ENCODE assay signal across 17 cellular contexts in the genomic region with DNA sequence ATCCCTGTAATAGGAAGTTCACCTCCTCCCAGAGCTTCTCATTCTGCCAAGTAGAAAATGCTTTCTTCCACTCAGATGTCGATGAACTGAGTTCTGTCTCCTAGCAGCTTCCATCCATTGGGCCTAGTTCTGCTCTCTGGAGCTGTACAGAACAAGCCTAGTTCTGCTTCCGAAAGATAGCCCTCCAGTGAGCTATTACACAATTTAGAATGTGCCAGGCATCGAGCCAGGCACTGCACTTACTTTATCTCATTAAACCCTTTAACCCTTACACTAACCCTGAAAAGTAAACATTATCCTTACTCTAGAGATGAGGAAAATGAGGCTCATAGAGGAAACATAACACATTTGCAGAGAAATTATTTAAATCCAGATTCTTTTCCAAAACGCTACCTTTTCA. TPM values are rescaled to one million over a fixed set of nuclear protein-coding genes. Genes with fewer than 3 reads are reported as not detected.
DNase-seq lines count a peak whose midpoint lies in the region; ATAC-seq and TF ChIP-seq lines count a peak whose summit lies in the region.
"Had no signal": no experiment of that assay in that cellular context is flagged by ENCODE, and none has a peak within 500 bp of the region (broad histone marks: within the 10 kb centered on the region; RNA-seq: fewer than 3 reads in every experiment).

No MANE protein-coding gene starts in this region.

- ATAC-seq in SK-N-SH treated with all-trans-retinoic acid at 6 μM for 48 hours (no peak), heart left ventricle (peak; percentile 39 to 78 (median 77))
- ATAC-seq: GM12878 had no signal

- no peak overlapping the region for H3K18ac ChIP-seq in trophoblast cell (ENCODE audit: low read length)

- peak in 3 of 5 donors; percentile 23 to 63 (median 40) for DNase-seq in heart left ventricle
- DNase-seq in trophoblast cell: no peak
- no peak for DNase-seq in OCI-M2 (lab: John Stamatoyannopoulos, UW; ENCODE audit: unreplicated experiment)
- no peak for DNase-seq in brain microvascular endothelial cell
- DNase-seq in GM19238 (ENCODE audit: insufficient read length, low spot score): no peak
- DNase-seq: activated naive CD4-positive, alpha-beta T cell treated with Interleukin-2 at 50 U/mL for 16 hours; CD4-positive, CD25-positive, alpha-beta regulatory T cell; effector CD4-positive, alpha-beta T cell; EL; H9; NCI-H1417 treated with DMSO at 0.1 percent for 48 hours had no signal

- TF ChIP-seq POLR2A in heart left ventricle (IDR thresholded peaks at IDR 0.05): no peak

- H3K9me3 ChIP-seq in HEK293 (ENCODE audit: control insufficient read depth, insufficient read depth, low read depth, low read length) (no peaks in the 10 kb centered on the region), heart left ventricle (no peaks in the 10 kb centered on the region), trophoblast cell (ENCODE audit: insufficient read depth, low read depth, low read length) (no peaks in the 10 kb centered on the region)

- no peak for TF ChIP-seq CTCF in HEK293 (tag by site-specific recombination; IDR thresholded peaks at IDR 0.05)
- TF ChIP-seq CTCF in heart left ventricle (IDR thresholded peaks at IDR 0.05): no peak
- TF ChIP-seq CTCF in brain microvascular endothelial cell (IDR thresholded peaks at IDR 0.05; ENCODE audit: low read depth, low read length, missing control alignments): no peak

- H3K4me3 ChIP-seq in HEK293 (ENCODE audit: low read depth, low read length): no peak overlapping the region
- H3K4me3 ChIP-seq in heart left ventricle: no peak overlapping the region
- no peak overlapping the region for H3K4me3 ChIP-seq in trophoblast cell (ENCODE audit: low read depth, low read length)
- H3K4me3 ChIP-seq in brain microvascular endothelial cell (ENCODE audit: low read depth, low read length): no peak overlapping the region
- H3K4me3 ChIP-seq: GM12878 had no signal

- H3K36me3 ChIP-seq in HEK293 (ENCODE audit: control insufficient read depth in 2 of 2, insufficient read depth in 1 of 2, low read length in 2 of 2) (no peaks in the 10 kb centered on the region), heart left ventricle (no peaks in the 10 kb centered on the region), trophoblast cell (ENCODE audit: control insufficient read depth in 1 of 2, insufficient read depth in 2 of 2, low read length in 2 of 2) (no peaks in the 10 kb centered on the region), brain microvascular endothelial cell (replicated peaks) (no peaks in the 10 kb centered on the region)

- H4K12ac ChIP-seq in trophoblast cell (ENCODE audit: low read depth, low read length): no peak overlapping the region

- H2AFZ ChIP-seq in trophoblast cell (ENCODE audit: insufficient read depth, low read length, poor library complexity): no peak overlapping the region

- CTCF ChIA-PET in HEK293 (lab: Yijun Ruan, JAX): interaction anchor here (1.6 kb wide), 1 partner anchor 9 kb away, joined by 8 read pairs; no protein-coding TSS in a partner anchor

- H3K27me3 ChIP-seq in heart left ventricle (no peaks in the 10 kb centered on the region), trophoblast cell (ENCODE audit: insufficient read depth, low read length) (no peaks in the 10 kb centered on the region), brain microvascular endothelial cell (replicated peaks) (no peaks in the 10 kb centered on the region)

- 32 to 46% (median 43%) methylated on average over 4 of the region's 4 CpGs for WGBS in heart left ventricle, 4 donors
- no CpG with 5 or more reads among the region's 4 CpGs for WGBS in trophoblast cell (ENCODE audit: extremely low coverage, insufficient coverage, insufficient read length)

- intact Hi-C loops in heart left ventricle (cut with DNase I): loop anchor here in 1 of 10 donors (10.0 kb wide), 1 partner anchor 123 kb away; a partner anchor contains a TSS

- peak overlapping the region; percentile 40 for H4K91ac ChIP-seq in trophoblast cell (ENCODE audit: low read depth, low read length)

- peaks cover 41% of the 10 kb centered on the region for H3K79me1 ChIP-seq in trophoblast cell (ENCODE audit: low read length)

- H2AK5ac ChIP-seq in trophoblast cell (ENCODE audit: low read length): no peak overlapping the region

- no peak overlapping the region for H3K9ac ChIP-seq in trophoblast cell (ENCODE audit: low read length)

- H3K79me2 ChIP-seq in trophoblast cell (ENCODE audit: control insufficient read depth, insufficient read depth, low read length, poor library complexity): peaks cover 4% of the 10 kb centered on the region

- POLR2A ChIA-PET in HEK293 (lab: Yijun Ruan, JAX): interaction anchor here (0.6 kb wide), 1 partner anchor 363 kb away, joined by 3 read pairs; no protein-coding TSS in a partner anchor

- H3K4ac ChIP-seq in trophoblast cell (ENCODE audit: low read depth, low read length): no peak overlapping the region

- H2BK5ac ChIP-seq in trophoblast cell (ENCODE audit: low read depth, low read length, poor library complexity): no peak overlapping the region

- H3K4me1 ChIP-seq in HEK293 (ENCODE audit: control insufficient read depth, insufficient read depth, low read length): no peaks in the 10 kb centered on the region
- peaks cover 0 to 19% (median 7%) of the 10 kb centered on the region in 12 donors for H3K4me1 ChIP-seq in heart left ventricle
- peaks cover 26 to 30% of the 10 kb centered on the region in 2 experiments for H3K4me1 ChIP-seq in trophoblast cell (ENCODE audit: control insufficient read depth in 1 of 2, insufficient read depth in 2 of 2, low read length in 2 of 2)

- H3K14ac ChIP-seq in trophoblast cell (ENCODE audit: low read length): no peak overlapping the region

- no peak overlapping the region for H3K4me2 ChIP-seq in trophoblast cell (ENCODE audit: low read length)

- H2BK12ac ChIP-seq in trophoblast cell (ENCODE audit: low read length): peak overlapping the region; percentile 89

- no peak overlapping the region for H3K27ac ChIP-seq in HEK293 (ENCODE audit: extremely low read depth, low read depth, low read length)
- peak overlapping the region in 5 of 12 donors; percentile 11 to 60 (median 21) for H3K27ac ChIP-seq in heart left ventricle
- H3K27ac ChIP-seq in trophoblast cell (ENCODE audit: low read depth, low read length): no peak overlapping the region
- no peak overlapping the region for H3K27ac ChIP-seq in brain microvascular endothelial cell
- H3K27ac ChIP-seq: VCaP had no signal

- H3K23ac ChIP-seq in trophoblast cell (ENCODE audit: low read length): no peak overlapping the region

- H4K8ac ChIP-seq in trophoblast cell (ENCODE audit: low read depth, low read length): no peak overlapping the region

- H2BK120ac ChIP-seq in trophoblast cell (ENCODE audit: insufficient read depth, low read length, poor library complexity): peak overlapping the region; percentile 56

- in situ Hi-C loops in brain microvascular endothelial cell (cut with HindIII; ENCODE audit: low pct_ligation_motif_present, low sequenced_read_pairs): no loop called here

TF ChIP-seq in HEK293, 187 proteins besides CTCF, POLR2A, EP300 and RAD21 (continues in another document):
- no peak for TF ChIP-seq ZFHX2 (tag by site-specific recombination; conservative IDR thresholded peaks at IDR 0.05)
- no peak for TF ChIP-seq ZNF366 (tag by site-specific recombination; conservative IDR thresholded peaks at IDR 0.05)
- TF ChIP-seq ZNF626 (tag by site-specific recombination; IDR thresholded peaks at IDR 0.05): no peak
- TF ChIP-seq, protein P1, sequence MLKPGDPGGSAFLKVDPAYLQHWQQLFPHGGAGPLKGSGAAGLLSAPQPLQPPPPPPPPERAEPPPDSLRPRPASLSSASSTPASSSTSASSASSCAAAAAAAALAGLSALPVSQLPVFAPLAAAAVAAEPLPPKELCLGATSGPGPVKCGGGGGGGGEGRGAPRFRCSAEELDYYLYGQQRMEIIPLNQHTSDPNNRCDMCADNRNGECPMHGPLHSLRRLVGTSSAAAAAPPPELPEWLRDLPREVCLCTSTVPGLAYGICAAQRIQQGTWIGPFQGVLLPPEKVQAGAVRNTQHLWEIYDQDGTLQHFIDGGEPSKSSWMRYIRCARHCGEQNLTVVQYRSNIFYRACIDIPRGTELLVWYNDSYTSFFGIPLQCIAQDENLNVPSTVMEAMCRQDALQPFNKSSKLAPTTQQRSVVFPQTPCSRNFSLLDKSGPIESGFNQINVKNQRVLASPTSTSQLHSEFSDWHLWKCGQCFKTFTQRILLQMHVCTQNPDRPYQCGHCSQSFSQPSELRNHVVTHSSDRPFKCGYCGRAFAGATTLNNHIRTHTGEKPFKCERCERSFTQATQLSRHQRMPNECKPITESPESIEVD (tag by site-specific recombination; IDR thresholded peaks at IDR 0.05): peak; percentile 55; the same call in 1 of the 2 replicates
- TF ChIP-seq ZBTB17 (tag by site-specific recombination; IDR thresholded peaks at IDR 0.05): peak; percentile 68; the same call in 1 of the 2 replicates

TF ChIP-seq in SK-N-SH treated with all-trans-retinoic acid at 6 μM for 48 hours, 23 proteins besides CTCF, POLR2A, EP300 and RAD21:
- no peak for TF ChIP-seq TCF4 (CRISPR knock-in tag; IDR thresholded peaks at IDR 0.05; ENCODE audit: borderline replicate concordance)
- TF ChIP-seq, protein P2, sequence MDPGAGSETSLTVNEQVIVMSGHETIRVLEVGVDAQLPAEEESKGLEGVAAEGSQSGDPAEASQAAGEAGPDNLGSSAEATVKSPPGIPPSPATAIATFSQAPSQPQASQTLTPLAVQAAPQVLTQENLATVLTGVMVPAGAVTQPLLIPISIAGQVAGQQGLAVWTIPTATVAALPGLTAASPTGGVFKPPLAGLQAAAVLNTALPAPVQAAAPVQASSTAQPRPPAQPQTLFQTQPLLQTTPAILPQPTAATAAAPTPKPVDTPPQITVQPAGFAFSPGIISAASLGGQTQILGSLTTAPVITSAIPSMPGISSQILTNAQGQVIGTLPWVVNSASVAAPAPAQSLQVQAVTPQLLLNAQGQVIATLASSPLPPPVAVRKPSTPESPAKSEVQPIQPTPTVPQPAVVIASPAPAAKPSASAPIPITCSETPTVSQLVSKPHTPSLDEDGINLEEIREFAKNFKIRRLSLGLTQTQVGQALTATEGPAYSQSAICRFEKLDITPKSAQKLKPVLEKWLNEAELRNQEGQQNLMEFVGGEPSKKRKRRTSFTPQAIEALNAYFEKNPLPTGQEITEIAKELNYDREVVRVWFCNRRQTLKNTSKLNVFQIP (CRISPR knock-in tag; IDR thresholded peaks at IDR 0.05; ENCODE audit: borderline replicate concordance, low read depth): no peak
- TF ChIP-seq ESRRG (CRISPR knock-in tag; IDR thresholded peaks at IDR 0.05): no peak
- peak; percentile 38; the same call in 1 of the 2 replicates for TF ChIP-seq ISL1 (CRISPR knock-in tag; IDR thresholded peaks at IDR 0.05)
- no peak for TF ChIP-seq ARNTL (CRISPR knock-in tag; IDR thresholded peaks at IDR 0.05; ENCODE audit: borderline replicate concordance, low read depth)
- TF ChIP-seq ZC3H10 (CRISPR knock-in tag; IDR thresholded peaks at IDR 0.05): no peak

RNA-seq across cellular contexts. Expression of a gene that starts 20.7 kb away (rescaled TPM):
- total RNA-seq in heart left ventricle: 10 to 100 TPM; 10.6 to 19.5 (median 16.3) TPM
- 10 to 100 TPM in 1 of 2 donors, 1 to 10 TPM in 1; 6.4 to 19.3 TPM for polyA plus RNA-seq in heart left ventricle
- polyA plus RNA-seq in trophoblast cell (2013): 7.9 TPM in 2 replicates

RNA-seq across cellular contexts. Expression of a gene that starts 44.4 kb away (rescaled TPM):
- under 1 TPM in 1 of 9 donors, not detected in 8; 0.64 TPM for total RNA-seq in heart left ventricle
- under 1 TPM in 1 of 2 donors, not detected in 1; 0.08 TPM for polyA plus RNA-seq in heart left ventricle
- polyA plus RNA-seq in trophoblast cell (2013): 0.99 and 1.1 TPM in 2 replicates
- total RNA-seq: SK-MEL-5, subcutaneous adipose tissue had no signal

RNA-seq across cellular contexts. Expression of a gene that starts 48.8 kb away (rescaled TPM):
- total RNA-seq in heart left ventricle: 10 to 100 TPM; 45.8 to 85.4 (median 72.4) TPM
- 10 to 100 TPM; 16.6 to 28.6 TPM for polyA plus RNA-seq in heart left ventricle
- polyA plus RNA-seq in trophoblast cell (2013): 11.4 and 11.6 TPM in 2 replicates

Comparison
In these comparisons a context has a peak if more than half of its experiments do, and no peak if none do; other contexts are left out.
1. DNase-seq: peak in heart left ventricle (3 of 5); none in trophoblast cell (0 of 2), OCI-M2 (single experiment), brain microvascular endothelial cell (single experiment) and GM19238 (single experiment).